ENCODE assay signal across 26 cellular contexts in the genomic region with DNA sequence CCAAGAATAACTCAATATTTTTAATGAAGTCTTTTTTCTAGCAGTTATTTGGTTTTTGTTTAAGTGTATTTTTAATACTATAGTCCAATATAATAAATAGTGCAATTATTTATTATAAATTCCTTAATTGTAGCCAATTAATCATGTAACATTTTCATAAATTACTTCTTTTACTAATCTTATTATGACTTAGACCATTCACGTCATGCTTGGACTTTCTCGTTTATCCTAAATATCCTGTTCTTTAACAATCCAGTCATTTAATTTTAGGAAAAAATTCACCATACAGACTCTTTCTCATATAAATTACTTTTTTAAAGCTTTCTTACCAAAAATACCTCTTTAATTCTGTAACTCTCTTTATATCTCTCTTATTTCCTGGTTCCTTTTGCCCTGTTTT.
DNase-seq lines count a peak whose midpoint lies in the region; ATAC-seq and TF ChIP-seq lines count a peak whose summit lies in the region.
"Had no signal": no experiment of that assay in that cellular context is flagged by ENCODE, and none has a peak within 500 bp of the region (broad histone marks: within the 10 kb centered on the region; RNA-seq: fewer than 3 reads in every experiment).

No MANE protein-coding gene starts in this region.

- no peaks in the 10 kb centered on the region for H3F3A ChIP-seq in neural progenitor cell (ENCODE audit: low read depth)

- H3K4me1 Mint-ChIP-seq in neural progenitor cell (no peaks in the 10 kb centered on the region), mesothelial cell of epicardium (no peaks in the 10 kb centered on the region), Caco-2 (ENCODE audit: low read depth, unreplicated experiment) (no peaks in the 10 kb centered on the region)
- H3K4me1 Mint-ChIP-seq: activated CD4-positive, alpha-beta T cell treated with anti-CD3 and anti-CD28 coated beads for 36 hours; CD4-positive, CD25-positive, alpha-beta regulatory T cell; stimulated activated naive B cell treated with anti-CD40 and anti-IgM and Interleukin-4, amounts not matched to agents 10 μg/mL and 1 μg/mL and 100 μg/mL, for 72 hours had no signal

- H3K27me3 Mint-ChIP-seq in neural progenitor cell (ENCODE audit: insufficient read depth, low read depth), result no peaks in the 10 kb centered on the region
- no peaks in the 10 kb centered on the region for H3K27me3 Mint-ChIP-seq in mesothelial cell of epicardium (ENCODE audit: low read depth)
- no peaks in the 10 kb centered on the region for H3K27me3 Mint-ChIP-seq in Caco-2 (ENCODE audit: insufficient read depth, unreplicated experiment)
- H3K27me3 Mint-ChIP-seq: activated CD4-positive, alpha-beta T cell treated with anti-CD3 and anti-CD28 coated beads for 36 hours; CD4-positive, CD25-positive, alpha-beta regulatory T cell; stimulated activated naive B cell treated with anti-CD40 and anti-IgM and Interleukin-4, amounts not matched to agents 10 μg/mL and 1 μg/mL and 100 μg/mL, for 72 hours had no signal

- DNase-seq in DMS53 (lab: John Stamatoyannopoulos, UW) (peak; percentile 26), DMS53 treated with DMSO at 0.1 percent for 48 hours (lab: John Stamatoyannopoulos, UW; ENCODE audit: unreplicated experiment) (no peak), OCI-LY7 (ENCODE audit: low spot score) (peak; percentile 7), choroid plexus epithelial cell (ENCODE audit: low read depth) (peak; percentile 1), neural progenitor cell (ENCODE audit: low spot score) (peak; percentile 16), mesothelial cell of epicardium (ENCODE audit: low spot score in 2 of 2, unreplicated experiment in 2 of 2) (no peak), Caco-2 (no peak)
- DNase-seq: activated CD4-positive, alpha-beta T cell treated with anti-CD3 and anti-CD28 coated beads for 36 hours; activated CD8-positive, alpha-beta T cell treated with anti-CD3 and anti-CD28 coated beads, Interleukin-2, amount 10 ng/mL, durations not matched to agents 7 days and 5 days; activated naive CD4-positive, alpha-beta T cell treated with anti-CD3 and anti-CD28 coated beads for 36 hours; adrenal gland; CD4-positive, CD25-positive, alpha-beta regulatory T cell; hypothalamus; NCI-H1105; NCI-H187; NCI-H524 treated with DMSO at 0.1 percent for 48 hours; NK-92 treated with Interleukin-12 subunit alpha and Interleukin-12 subunit beta, amount 100 ng/mL, for 24 hours; SHP77 treated with DMSO at 0.1 percent for 48 hours; small intestine; stimulated activated naive B cell treated with anti-CD40 and anti-IgM and Interleukin-4, amounts not matched to agents 10 μg/mL and 1 μg/mL and 100 μg/mL, for 72 hours; substantia nigra; upper lobe of left lung had no signal

- H3K36me3 Mint-ChIP-seq in neural progenitor cell (no peaks in the 10 kb centered on the region), mesothelial cell of epicardium (no peaks in the 10 kb centered on the region), Caco-2 (ENCODE audit: insufficient read depth, unreplicated experiment) (no peaks in the 10 kb centered on the region)
- H3K36me3 Mint-ChIP-seq: CD4-positive, CD25-positive, alpha-beta regulatory T cell; stimulated activated naive B cell treated with anti-CD40 and anti-IgM and Interleukin-4, amounts not matched to agents 10 μg/mL and 1 μg/mL and 100 μg/mL, for 72 hours had no signal

- no peaks in the 10 kb centered on the region for H3K9me2 ChIP-seq in OCI-LY7 (ENCODE audit: insufficient read depth, low read length)

- H3K36me3 ChIP-seq in OCI-LY7 (ENCODE audit: insufficient read depth, low read length) (no peaks in the 10 kb centered on the region), neural progenitor cell (no peaks in the 10 kb centered on the region), Caco-2 (ENCODE audit: control insufficient read depth, insufficient read depth, low read length) (no peaks in the 10 kb centered on the region)
- H3K36me3 ChIP-seq: adrenal gland, HAP-1, upper lobe of left lung had no signal

- H3K79me2 ChIP-seq in OCI-LY7 (ENCODE audit: insufficient read depth, low read depth, low read length), result no peaks in the 10 kb centered on the region
- no peaks in the 10 kb centered on the region for H3K79me2 ChIP-seq in neural progenitor cell (ENCODE audit: low read depth)
- H3K79me2 ChIP-seq: parathyroid adenoma had no signal

- no peak overlapping the region for H3K4me3 Mint-ChIP-seq in neural progenitor cell
- H3K4me3 Mint-ChIP-seq in mesothelial cell of epicardium, result no peak overlapping the region
- H3K4me3 Mint-ChIP-seq in Caco-2 (ENCODE audit: unreplicated experiment), result no peak overlapping the region
- H3K4me3 Mint-ChIP-seq: activated CD4-positive, alpha-beta T cell treated with anti-CD3 and anti-CD28 coated beads for 36 hours; activated CD8-positive, alpha-beta T cell treated with anti-CD3 and anti-CD28 coated beads, Interleukin-2, amount 10 ng/mL, durations not matched to agents 7 days and 5 days; activated naive CD4-positive, alpha-beta T cell treated with anti-CD3 and anti-CD28 coated beads for 36 hours; CD4-positive, CD25-positive, alpha-beta regulatory T cell; stimulated activated naive B cell treated with anti-CD40 and anti-IgM and Interleukin-4, amounts not matched to agents 10 μg/mL and 1 μg/mL and 100 μg/mL, for 72 hours had no signal

- peaks cover 40% of the 10 kb centered on the region for H3K9me3 Mint-ChIP-seq in neural progenitor cell
- H3K9me3 Mint-ChIP-seq in mesothelial cell of epicardium, result peaks cover 48% of the 10 kb centered on the region
- peaks cover 19% of the 10 kb centered on the region for H3K9me3 Mint-ChIP-seq in Caco-2 (ENCODE audit: unreplicated experiment)

- CTCF ChIA-PET in OCI-LY7 (lab: Charles Lee; ENCODE audit: unreplicated experiment), result no interaction called here
- CTCF ChIA-PET in Caco-2 (lab: Charles Lee), result no interaction called here

- H3K27ac ChIP-seq in OCI-LY7 (ENCODE audit: low read depth, low read length, poor library complexity, severe bottlenecking) (no peak overlapping the region), neural progenitor cell (no peak overlapping the region)
- H3K27ac ChIP-seq: adrenal gland, parathyroid adenoma, upper lobe of left lung had no signal

- POLR2A ChIA-PET in OCI-LY7 (lab: Charles Lee) (no interaction called here), Caco-2 (lab: Charles Lee) (no interaction called here)

- H3K4me2 ChIP-seq in OCI-LY7 (ENCODE audit: low read length) (no peak overlapping the region), neural progenitor cell (no peak overlapping the region)

- H3K4me3 ChIP-seq in OCI-LY7 (ENCODE audit: low read depth, low read length, poor library complexity, severe bottlenecking), result no peak overlapping the region
- H3K4me3 ChIP-seq in choroid plexus epithelial cell (ENCODE audit: low read depth, low read length), result no peak overlapping the region
- no peak overlapping the region for H3K4me3 ChIP-seq in neural progenitor cell
- H3K4me3 ChIP-seq in Caco-2 (ENCODE audit: low read depth, low read length), result no peak overlapping the region
- H3K4me3 ChIP-seq: adrenal gland, HAP-1, upper lobe of left lung had no signal

- H3K9me3 ChIP-seq in OCI-LY7 (ENCODE audit: low read length) (no peaks in the 10 kb centered on the region), neural progenitor cell (ENCODE audit: low read depth) (peaks cover 23% of the 10 kb centered on the region), Caco-2 (no peaks in the 10 kb centered on the region)

- no peaks in the 10 kb centered on the region for H3K4me1 ChIP-seq in OCI-LY7 (ENCODE audit: insufficient read depth, low read length, poor library complexity, severe bottlenecking)
- no peaks in the 10 kb centered on the region for H3K4me1 ChIP-seq in neural progenitor cell
- no peaks in the 10 kb centered on the region for H3K4me1 ChIP-seq in Caco-2
- H3K4me1 ChIP-seq: adrenal gland, HAP-1, parathyroid adenoma, upper lobe of left lung had no signal

- no peak overlapping the region for H3K9ac ChIP-seq in neural progenitor cell
- H3K9ac ChIP-seq: parathyroid adenoma had no signal

- H3K27ac Mint-ChIP-seq in neural progenitor cell (no peak overlapping the region), mesothelial cell of epicardium (no peak overlapping the region), Caco-2 (ENCODE audit: unreplicated experiment) (no peak overlapping the region)
- H3K27ac Mint-ChIP-seq: activated CD4-positive, alpha-beta T cell treated with anti-CD3 and anti-CD28 coated beads for 36 hours; activated CD8-positive, alpha-beta T cell treated with anti-CD3 and anti-CD28 coated beads, Interleukin-2, amount 10 ng/mL, durations not matched to agents 7 days and 5 days; activated naive CD4-positive, alpha-beta T cell treated with anti-CD3 and anti-CD28 coated beads for 36 hours; CD4-positive, CD25-positive, alpha-beta regulatory T cell; stimulated activated naive B cell treated with anti-CD40 and anti-IgM and Interleukin-4, amounts not matched to agents 10 μg/mL and 1 μg/mL and 100 μg/mL, for 72 hours had no signal

- H3K27me3 ChIP-seq in neural progenitor cell, result no peaks in the 10 kb centered on the region
- H3K27me3 ChIP-seq in Caco-2 (replicated peaks; ENCODE audit: control insufficient read depth, insufficient read depth, low read length), result no peaks in the 10 kb centered on the region
- H3K27me3 ChIP-seq: adrenal gland, upper lobe of left lung had no signal

- BruUV-seq in OCI-LY7 (replicated peaks; lab: Mats Ljungman, UMichigan), result no TSS peak
- BruUV-seq in Caco-2 (replicated peaks; lab: Mats Ljungman, UMichigan), result no TSS peak

- TF ChIP-seq CTCF in OCI-LY7 (conservative IDR thresholded peaks at IDR 0.05; ENCODE audit: low read length) (no peak), choroid plexus epithelial cell (conservative IDR thresholded peaks at IDR 0.05; ENCODE audit: low read depth, low read length) (no peak), neural progenitor cell (IDR thresholded peaks at IDR 0.05) (no peak), mesothelial cell of epicardium (IDR thresholded peaks at IDR 0.05; ENCODE audit: unreplicated experiment) (no peak), Caco-2 (IDR thresholded peaks at IDR 0.05; ENCODE audit: insufficient read depth in 1 of 2, low read depth in 1 of 2, low read length in 1 of 2, severe bottlenecking in 1 of 2, unreplicated experiment in 1 of 2) (no peak)

- no peak overlapping the region for H2AFZ ChIP-seq in OCI-LY7 (ENCODE audit: low read length)
- no peak overlapping the region for H2AFZ ChIP-seq in neural progenitor cell (replicated peaks)
- H2AFZ ChIP-seq: parathyroid adenoma had no signal

- ATAC-seq in GM18517 (IDR thresholded peaks at IDR 0.05; ENCODE audit: unreplicated experiment), result no peak
- ATAC-seq: activated CD4-positive, alpha-beta T cell treated with anti-CD3 and anti-CD28 coated beads for 36 hours; activated CD8-positive, alpha-beta T cell treated with anti-CD3 and anti-CD28 coated beads, Interleukin-2, amount 10 ng/mL, durations not matched to agents 7 days and 5 days; Panc1; stimulated activated naive B cell treated with anti-CD40 and anti-IgM and Interleukin-4, amounts not matched to agents 10 μg/mL and 1 μg/mL and 100 μg/mL, for 72 hours had no signal

- intact Hi-C loops in OCI-LY7 (cut with micrococcal nuclease; ENCODE audit: unreplicated experiment) (no loop called here), Caco-2 (cut with micrococcal nuclease; ENCODE audit: unreplicated experiment) (no loop called here)

- H4K20me1 ChIP-seq in OCI-LY7 (ENCODE audit: insufficient read depth, low read length) (no peaks in the 10 kb centered on the region), neural progenitor cell (ENCODE audit: low read depth) (no peaks in the 10 kb centered on the region)

Comparison
In these comparisons a context has a peak if more than half of its experiments do, and no peak if none do; other contexts are left out.
1. DNase-seq: peak in DMS53 (single experiment), OCI-LY7 (single experiment), choroid plexus epithelial cell (single experiment) and neural progenitor cell (single experiment); none in DMS53 treated with DMSO at 0.1 percent for 48 hours (single experiment), mesothelial cell of epicardium (0 of 2) and Caco-2 (0 of 2).